8 cellular contexts compared by ENCODE assay signal in genomic region chr2:15559800-15560403, GRCh38. TPM values are rescaled to one million over a fixed set of nuclear protein-coding genes. Genes with fewer than 3 reads are reported as not detected.
A peak's percentile ranks its signal among the peaks of the same experiment; 100 is the strongest.
DNase-seq lines count a peak whose midpoint lies in the region; ATAC-seq, FAIRE-seq and TF ChIP-seq lines count a peak whose summit lies in the region.

No MANE protein-coding gene starts in this region.

- H3K36me3 Mint-ChIP-seq in activated T-helper 2 cell treated with anti-CD3 and anti-CD28 coated beads, Interferon-gamma antibody, Interleukin-2, Interleukin-4, amounts not matched to agents 10 μg/mL and 5 μg/mL and 100 μg/mL, durations not matched to agents 14 hours and 24 hours and 36 hours (ENCODE audit: low read depth) = peaks cover 4% of the 10 kb centered on the region

- H3K9me3 Mint-ChIP-seq in activated T-helper 2 cell treated with anti-CD3 and anti-CD28 coated beads, Interferon-gamma antibody, Interleukin-2, Interleukin-4, amounts not matched to agents 10 μg/mL and 5 μg/mL and 100 μg/mL, durations not matched to agents 14 hours and 24 hours and 36 hours = no peaks in the 10 kb centered on the region

- peak overlapping the region; percentile 87 to 98 for H3K4me3 ChIP-seq in SK-N-SH (ENCODE audit: low read depth in 2 of 2, low read length in 1 of 2)
- peak overlapping the region; percentile 92 to 94 (median 94) for H3K4me3 ChIP-seq in keratinocyte (ENCODE audit: control insufficient read depth in 2 of 3, extremely low read depth in 1 of 3, insufficient read depth in 2 of 3, low read depth in 1 of 3, low read length in 3 of 3)
- peak overlapping the region; percentile 91 to 100 (median 97) for H3K4me3 ChIP-seq in subcutaneous abdominal adipose tissue (ENCODE audit: low read depth in 1 of 5, low read length in 5 of 5)

- H3K9me2 ChIP-seq in SK-N-SH = no peaks in the 10 kb centered on the region

- peaks cover 36% of the 10 kb centered on the region for H3K4me1 Mint-ChIP-seq in activated T-helper 2 cell treated with anti-CD3 and anti-CD28 coated beads, Interferon-gamma antibody, Interleukin-2, Interleukin-4, amounts not matched to agents 10 μg/mL and 5 μg/mL and 100 μg/mL, durations not matched to agents 14 hours and 24 hours and 36 hours (ENCODE audit: low read depth)

- H3K4me3 Mint-ChIP-seq in activated T-helper 2 cell treated with anti-CD3 and anti-CD28 coated beads, Interferon-gamma antibody, Interleukin-2, Interleukin-4, amounts not matched to agents 10 μg/mL and 5 μg/mL and 100 μg/mL, durations not matched to agents 14 hours and 24 hours and 36 hours (ENCODE audit: low read depth) = peak overlapping the region; percentile 99

- ATAC-seq in SK-N-SH treated with all-trans-retinoic acid at 6 μM for 48 hours = no peak

- intact Hi-C loops in activated T-helper 2 cell treated with anti-CD3 and anti-CD28 coated beads, Interferon-gamma antibody, Interleukin-2, Interleukin-4, amounts not matched to agents 10 μg/mL and 5 μg/mL and 100 μg/mL, durations not matched to agents 14 hours and 24 hours and 36 hours (cut with micrococcal nuclease) = no loop called here

- H3K9ac ChIP-seq in SK-N-SH (peak overlapping the region; percentile 75), keratinocyte (ENCODE audit: control insufficient read depth, extremely low read depth, insufficient read depth, low read length) (peak overlapping the region; percentile 87), subcutaneous abdominal adipose tissue (ENCODE audit: low read length in 5 of 5) (peak overlapping the region; percentile 92 to 99 (median 96))

- H3K27ac Mint-ChIP-seq in activated T-helper 2 cell treated with anti-CD3 and anti-CD28 coated beads, Interferon-gamma antibody, Interleukin-2, Interleukin-4, amounts not matched to agents 10 μg/mL and 5 μg/mL and 100 μg/mL, durations not matched to agents 14 hours and 24 hours and 36 hours = peak overlapping the region; percentile 92

- peaks cover 61% of the 10 kb centered on the region for H3K79me2 ChIP-seq in SK-N-SH (ENCODE audit: insufficient read depth)
- peaks cover 40% of the 10 kb centered on the region for H3K79me2 ChIP-seq in keratinocyte (ENCODE audit: control insufficient read depth, insufficient read depth, low read length)

- H3K27ac ChIP-seq in SK-N-SH (ENCODE audit: low read depth in 2 of 2, low read length in 1 of 2) (peak overlapping the region; percentile 62 to 86; a peak in 3 of 4 replicates), keratinocyte (ENCODE audit: control insufficient read depth, insufficient read depth, low read length) (peak overlapping the region; percentile 83), subcutaneous abdominal adipose tissue (ENCODE audit: low read depth, low read length) (no peak overlapping the region)

- H3K27me3 Mint-ChIP-seq in activated T-helper 2 cell treated with anti-CD3 and anti-CD28 coated beads, Interferon-gamma antibody, Interleukin-2, Interleukin-4, amounts not matched to agents 10 μg/mL and 5 μg/mL and 100 μg/mL, durations not matched to agents 14 hours and 24 hours and 36 hours (ENCODE audit: low read depth) = peaks cover 7% of the 10 kb centered on the region

- CTCF ChIA-PET in SK-N-SH (lab: Yijun Ruan, JAX) = interaction anchor here (1.1 to 4.8 kb wide), 4 partner anchors 12 to 122 kb away, joined by 3 to 36 read pairs (median 12); no protein-coding TSS in a partner anchor

- TF ChIP-seq CTCF in SK-N-SH (IDR thresholded peaks at IDR 0.05) (no peak), keratinocyte (optimal IDR thresholded peaks at IDR 0.05 in 1 of 3, IDR thresholded peaks at IDR 0.05 in 1 of 3, conservative IDR thresholded peaks at IDR 0.05 in 1 of 3; ENCODE audit: extremely low read depth in 1 of 3, insufficient read depth in 2 of 3, low read length in 3 of 3) (no peak)

- H3K36me3 ChIP-seq in SK-N-SH (replicated peaks in 1 of 2; ENCODE audit: control insufficient read depth in 1 of 2, insufficient read depth in 2 of 2, low read length in 1 of 2) (peaks cover 10 to 11% of the 10 kb centered on the region in 2 experiments), keratinocyte (ENCODE audit: control insufficient read depth in 2 of 2, extremely low read depth in 1 of 2, insufficient read depth in 2 of 2, low read length in 2 of 2) (peaks cover 0 to 3% of the 10 kb centered on the region in 2 experiments), subcutaneous abdominal adipose tissue (ENCODE audit: control insufficient read depth in 5 of 5, insufficient read depth in 5 of 5, low read length in 5 of 5) (peaks cover 0 to 7% (median 0%) of the 10 kb centered on the region in 5 donors)

- WGBS in SK-N-SH (ENCODE audit: low lambda C conversion rate) = 13% methylated on average over 6 of the region's 6 CpGs

- POLR2A ChIA-PET in SK-N-SH (lab: Yijun Ruan, JAX) = interaction anchor here (1.1 kb wide), 1 partner anchor 13 kb away, joined by 3 read pairs; no protein-coding TSS in a partner anchor

- no peak for FAIRE-seq in keratinocyte (lab: Jason Lieb, UNC)

- peaks cover 9% of the 10 kb centered on the region; the same call in 1 of the 2 replicates for H4K20me1 ChIP-seq in SK-N-SH (ENCODE audit: insufficient read depth)
- H4K20me1 ChIP-seq in keratinocyte (ENCODE audit: control insufficient read depth, extremely low read depth, insufficient read depth, low read length) = no peaks in the 10 kb centered on the region

- peaks cover 5 to 15% of the 10 kb centered on the region in 2 experiments; a peak in 2 of 4 replicates for H3K4me1 ChIP-seq in SK-N-SH (ENCODE audit: control insufficient read depth in 1 of 2, insufficient read depth in 2 of 2, low read depth in 1 of 2, low read length in 1 of 2)
- peaks cover 20% of the 10 kb centered on the region for H3K4me1 ChIP-seq in keratinocyte (ENCODE audit: control insufficient read depth, extremely low read depth, insufficient read depth, low read length)
- H3K4me1 ChIP-seq in subcutaneous abdominal adipose tissue (ENCODE audit: control insufficient read depth in 5 of 5, insufficient read depth in 5 of 5, low read length in 5 of 5) = peaks cover 4 to 22% (median 19%) of the 10 kb centered on the region in 5 donors

- peaks cover 8% of the 10 kb centered on the region for H3F3A ChIP-seq in SK-N-SH (replicated peaks; ENCODE audit: insufficient read depth)

- no peak for TF ChIP-seq EP300 in SK-N-SH (IDR thresholded peaks at IDR 0.05; ENCODE audit: borderline replicate concordance in 1 of 2, low read depth in 1 of 2, low read length in 1 of 2)

- H3K9me3 ChIP-seq in SK-N-SH (no peaks in the 10 kb centered on the region), keratinocyte (ENCODE audit: control insufficient read depth, low read depth, low read length) (no peaks in the 10 kb centered on the region), subcutaneous abdominal adipose tissue (ENCODE audit: control insufficient read depth in 5 of 5, low read length in 5 of 5) (no peaks in the 10 kb centered on the region)

- H3K27me3 ChIP-seq in SK-N-SH (ENCODE audit: insufficient read depth) (no peaks in the 10 kb centered on the region), keratinocyte (ENCODE audit: control insufficient read depth, extremely low read depth, insufficient read depth, low read length) (no peaks in the 10 kb centered on the region), subcutaneous abdominal adipose tissue (ENCODE audit: control insufficient read depth in 5 of 5, insufficient read depth in 4 of 5, low read length in 5 of 5) (no peaks in the 10 kb centered on the region)

- DNase-seq in SK-N-SH = no peak
- no peak for DNase-seq in activated T-helper 2 cell treated with anti-CD3 and anti-CD28 coated beads, Interferon-gamma antibody, Interleukin-2, Interleukin-4, amounts not matched to agents 10 μg/mL and 5 μg/mL and 100 μg/mL, durations not matched to agents 14 hours and 24 hours and 36 hours (ENCODE audit: low spot score)
- DNase-seq in keratinocyte (ENCODE audit: low read depth, low spot score) = no peak
- DNase-seq in SKM-1 treated with dmso at 0.1 percent for 144 hours (lab: John Stamatoyannopoulos, UW; ENCODE audit: unreplicated experiment) = no peak
- no peak for DNase-seq in NCI-H2171 (lab: John Stamatoyannopoulos, UW)
- no peak for DNase-seq in NCI-H345 treated with DMSO at 0.1 percent for 48 hours (lab: John Stamatoyannopoulos, UW; ENCODE audit: unreplicated experiment)

- dilution Hi-C loops in keratinocyte (cut with MboI; ENCODE audit: extremely low pct_ligation_motif_present, low sequenced_read_pairs) = no loop called here

- H2AFZ ChIP-seq in SK-N-SH (ENCODE audit: low read depth) (peak overlapping the region; percentile 100), keratinocyte (ENCODE audit: control insufficient read depth, low read length) (peak overlapping the region; percentile 99)

- no peak for TF ChIP-seq RAD21 in SK-N-SH (IDR thresholded peaks at IDR 0.05; ENCODE audit: low read length)

- no peaks in the 10 kb centered on the region for H3K9me1 ChIP-seq in keratinocyte (ENCODE audit: control insufficient read depth, extremely low read depth, insufficient read depth, low read length)

- peak overlapping the region; percentile 92 for H3K4me2 ChIP-seq in SK-N-SH
- H3K4me2 ChIP-seq in keratinocyte (ENCODE audit: control insufficient read depth, extremely low read depth, insufficient read depth, low read depth, low read length) = peak overlapping the region; percentile 95

RNA-seq across cellular contexts. Expression of gene NBAS, which starts 1.2 kb away (rescaled TPM):
- polyA plus RNA-seq in SK-N-SH (2012; rRNA removed) (11.9 and 12.0 TPM in 2 replicates), keratinocyte (24.5 to 28.1 TPM (median 27.9 TPM) in 3 replicates)
- 9.5 and 11.4 TPM in 2 replicates for polyA plus RNA-seq in SK-N-SH (2012; cell fraction: cytosol; rRNA removed)
- 23.4 and 24.0 TPM in 2 replicates for polyA plus RNA-seq in SK-N-SH (2012; cell fraction: nucleus; rRNA removed)
- total RNA-seq in activated T-helper 2 cell treated with anti-CD3 and anti-CD28 coated beads, Interferon-gamma antibody, Interleukin-2, Interleukin-4, amounts not matched to agents 10 μg/mL and 5 μg/mL and 100 μg/mL, durations not matched to agents 14 hours and 24 hours and 36 hours = 37.2 and 38.7 TPM in 2 replicates
- 15.7 TPM for polyA plus RNA-seq in keratinocyte (2011; ENCODE audit: low read depth)
- polyA plus RNA-seq in keratinocyte (2011; cell fraction: cytosol; rRNA removed) = 10.5 and 15.0 TPM in 2 replicates
- polyA plus RNA-seq in keratinocyte (2011; cell fraction: nucleus; rRNA removed) = 56.1 and 56.3 TPM in 2 replicates
- polyA plus RNA-seq in keratinocyte (2012; ENCODE audit: low replicate concordance) = 21.5 and 29.9 TPM in 2 replicates
- polyA minus RNA-seq in keratinocyte = 47.7 to 84.9 TPM (median 70.4 TPM) in 3 replicates
- polyA minus RNA-seq in keratinocyte (2011; cell fraction: cytosol; rRNA and poly(A)+ RNA removed) = 26.5 TPM
- polyA minus RNA-seq in keratinocyte (2011; cell fraction: nucleus; rRNA and poly(A)+ RNA removed) = 69.6 and 114 TPM in 2 replicates

RNA-seq across cellular contexts. Expression of gene DDX1, which starts 31.8 kb away (rescaled TPM):
- polyA plus RNA-seq in SK-N-SH (2012; rRNA removed) (54.5 and 64.2 TPM in 2 replicates), keratinocyte (73.9 to 140 TPM (median 104 TPM) in 3 replicates)
- 78.8 and 102 TPM in 2 replicates for polyA plus RNA-seq in SK-N-SH (2012; cell fraction: cytosol; rRNA removed)
- 24.5 and 47.8 TPM in 2 replicates for polyA plus RNA-seq in SK-N-SH (2012; cell fraction: nucleus; rRNA removed)
- total RNA-seq in activated T-helper 2 cell treated with anti-CD3 and anti-CD28 coated beads, Interferon-gamma antibody, Interleukin-2, Interleukin-4, amounts not matched to agents 10 μg/mL and 5 μg/mL and 100 μg/mL, durations not matched to agents 14 hours and 24 hours and 36 hours = 100.0 and 111 TPM in 2 replicates
- polyA plus RNA-seq in keratinocyte (2011; ENCODE audit: low read depth) = 131 TPM
- 80.0 and 140 TPM in 2 replicates for polyA plus RNA-seq in keratinocyte (2011; cell fraction: cytosol; rRNA removed)
- 88.1 and 123 TPM in 2 replicates for polyA plus RNA-seq in keratinocyte (2011; cell fraction: nucleus; rRNA removed)
- polyA plus RNA-seq in keratinocyte (2012; ENCODE audit: low replicate concordance) = 70.7 and 98.6 TPM in 2 replicates
- 9.6 to 79.2 TPM (median 28.2 TPM) in 3 replicates for polyA minus RNA-seq in keratinocyte
- polyA minus RNA-seq in keratinocyte (2011; cell fraction: cytosol; rRNA and poly(A)+ RNA removed) = 45.5 TPM
- 26.5 and 57.1 TPM in 2 replicates for polyA minus RNA-seq in keratinocyte (2011; cell fraction: nucleus; rRNA and poly(A)+ RNA removed)
